8 cellular contexts compared by ENCODE assay signal in genomic region chr6:137811912-137812553, GRCh38. TPM values are rescaled to one million over a fixed set of nuclear protein-coding genes. Genes with fewer than 3 reads are reported as not detected.
DNase-seq lines count a peak whose midpoint lies in the region; ATAC-seq and TF ChIP-seq lines count a peak whose summit lies in the region.

No MANE protein-coding gene starts in this region.

- H3K4me3 Mint-ChIP-seq in activated CD4-positive, alpha-beta memory T cell treated with anti-CD3 and anti-CD28 coated beads for 36 hours: peak overlapping the region; percentile 36

- peak overlapping the region; percentile 82 for H3K27ac ChIP-seq in ACC112 (ENCODE audit: low read depth, low read length)

- POLR2A ChIA-PET in activated CD4-positive, alpha-beta memory T cell treated with anti-CD3 and anti-CD28 coated beads for 36 hours (lab: Charles Lee): interaction anchor here (0.7 to 2.4 kb wide), 9 partner anchors 8 to 104 kb away, joined by 3 to 11 read pairs (median 5); partner anchors contain the start of gene TNFAIP3

- TF ChIP-seq CTCF in GM10266 (IDR thresholded peaks at IDR 0.05; ENCODE audit: control insufficient read depth, insufficient read depth, low read depth, missing control alignments): no peak

- no peaks in the 10 kb centered on the region for H3K27me3 Mint-ChIP-seq in activated CD4-positive, alpha-beta memory T cell treated with anti-CD3 and anti-CD28 coated beads for 36 hours

- peak overlapping the region; percentile 91 for H3K27ac Mint-ChIP-seq in activated CD4-positive, alpha-beta memory T cell treated with anti-CD3 and anti-CD28 coated beads for 36 hours

- CTCF ChIA-PET in activated CD4-positive, alpha-beta memory T cell treated with anti-CD3 and anti-CD28 coated beads for 36 hours (lab: Charles Lee): interaction anchor here (1.2 to 6.4 kb wide), 9 partner anchors 11 to 133 kb away, joined by 3 to 61 read pairs (median 6); partner anchors contain the start of gene TNFAIP3

- peak; percentile 0 for ATAC-seq in GM21786 (IDR thresholded peaks at IDR 0.05; ENCODE audit: unreplicated experiment)

- H3K4me1 Mint-ChIP-seq in activated CD4-positive, alpha-beta memory T cell treated with anti-CD3 and anti-CD28 coated beads for 36 hours (ENCODE audit: low read depth): peaks cover 72% of the 10 kb centered on the region

- H3K36me3 ChIP-seq in ACC112 (ENCODE audit: insufficient read depth, low read length): no peaks in the 10 kb centered on the region
- H3K36me3 ChIP-seq in MG63: no peaks in the 10 kb centered on the region

- H3K4me1 ChIP-seq in ACC112 (ENCODE audit: control insufficient read depth, insufficient read depth, low read length, unreplicated experiment): peaks cover 51% of the 10 kb centered on the region

- no peaks in the 10 kb centered on the region for H3K79me2 ChIP-seq in ACC112 (ENCODE audit: control insufficient read depth, insufficient read depth, low read length, unreplicated experiment)

- H3K27me3 ChIP-seq in ACC112 (ENCODE audit: insufficient read depth, low read length) (no peaks in the 10 kb centered on the region), MG63 (no peaks in the 10 kb centered on the region; the same call in 1 of the 2 replicates)

- DNase-seq in activated CD4-positive, alpha-beta memory T cell treated with anti-CD3 and anti-CD28 coated beads for 36 hours: no peak
- peak; percentile 35 for DNase-seq in medulla oblongata (ENCODE audit: extremely low spot score)
- DNase-seq in GM10266 (ENCODE audit: extremely low spot score): no peak
- DNase-seq in MG63: no peak
- no peak for DNase-seq in germinal center (ENCODE audit: low spot score)
- no peak for DNase-seq in posterior vena cava (ENCODE audit: low spot score)

- peaks cover 1% of the 10 kb centered on the region for H3K9me3 Mint-ChIP-seq in activated CD4-positive, alpha-beta memory T cell treated with anti-CD3 and anti-CD28 coated beads for 36 hours

- intact Hi-C loops in activated CD4-positive, alpha-beta memory T cell treated with anti-CD3 and anti-CD28 coated beads for 36 hours (cut with micrococcal nuclease): loop anchor here (1.0 kb wide), 7 partner anchors 7 to 104 kb away; no protein-coding TSS in a partner anchor
- intact Hi-C loops in posterior vena cava (cut with DNase I): no loop called here

- no peak overlapping the region for H3K4me3 ChIP-seq in ACC112 (ENCODE audit: low read depth, low read length)
- H3K4me3 ChIP-seq in MG63: no peak overlapping the region

- H2AFZ ChIP-seq in ACC112 (ENCODE audit: low read length, unreplicated experiment): no peak overlapping the region

- H3K9me3 ChIP-seq in MG63: no peaks in the 10 kb centered on the region

- peaks cover 1% of the 10 kb centered on the region for H3K36me3 Mint-ChIP-seq in activated CD4-positive, alpha-beta memory T cell treated with anti-CD3 and anti-CD28 coated beads for 36 hours

RNA-seq across cellular contexts. Expression of gene TNFAIP3, which starts 55.0 kb away (rescaled TPM):
- total RNA-seq in activated CD4-positive, alpha-beta memory T cell treated with anti-CD3 and anti-CD28 coated beads for 36 hours: 100 to 1,000 TPM; 259 to 267 TPM
- 0.79 and 2.4 TPM in 2 replicates for total RNA-seq in MG63 (2014; rRNA removed; shearing (Covaris generic); ENCODE audit: low replicate concordance)
- 10 to 100 TPM; 19.0 to 28.6 TPM for total RNA-seq in posterior vena cava

Comparison
In these comparisons a context has a peak if more than half of its experiments do, and no peak if none do; other contexts are left out.
1. RNA of gene TNFAIP3, which starts 55.0 kb away (total RNA-seq): 259 to 267 TPM in activated CD4-positive, alpha-beta memory T cell treated with anti-CD3 and anti-CD28 coated beads for 36 hours; 19.0 to 28.6 TPM in posterior vena cava and 0.79 to 2.4 TPM in MG63; every median in the first group is over 4 times any median in the second.